Comparison of ENCODE assay signal across 2 cellular contexts in genomic region chr14:94577472-94577871, GRCh38. TPM values are rescaled to one million over a fixed set of nuclear protein-coding genes. Genes with fewer than 3 reads are reported as not detected.
"Had no signal": no experiment of that assay in that cellular context is flagged by ENCODE, and none has a peak within 500 bp of the region (broad histone marks: within the 10 kb centered on the region; RNA-seq: fewer than 3 reads in every experiment).

No MANE protein-coding gene starts in this region.

RNA-seq across cellular contexts. Expression of gene SERPINA5, which starts 3.8 kb away (rescaled TPM):
- total RNA-seq: G401 had no signal
- polyA plus RNA-seq: GM12878 had no signal

RNA-seq across cellular contexts. Expression of gene SERPINA4, which starts 16.2 kb away (rescaled TPM):
- total RNA-seq: G401 had no signal
- polyA plus RNA-seq: GM12878 had no signal

RNA-seq across cellular contexts. Expression of gene SERPINA3, which starts 34.7 kb away (rescaled TPM):
- total RNA-seq: G401 had no signal
- polyA plus RNA-seq: GM12878 had no signal
